8 cellular contexts compared by ENCODE assay signal in the genomic region with DNA sequence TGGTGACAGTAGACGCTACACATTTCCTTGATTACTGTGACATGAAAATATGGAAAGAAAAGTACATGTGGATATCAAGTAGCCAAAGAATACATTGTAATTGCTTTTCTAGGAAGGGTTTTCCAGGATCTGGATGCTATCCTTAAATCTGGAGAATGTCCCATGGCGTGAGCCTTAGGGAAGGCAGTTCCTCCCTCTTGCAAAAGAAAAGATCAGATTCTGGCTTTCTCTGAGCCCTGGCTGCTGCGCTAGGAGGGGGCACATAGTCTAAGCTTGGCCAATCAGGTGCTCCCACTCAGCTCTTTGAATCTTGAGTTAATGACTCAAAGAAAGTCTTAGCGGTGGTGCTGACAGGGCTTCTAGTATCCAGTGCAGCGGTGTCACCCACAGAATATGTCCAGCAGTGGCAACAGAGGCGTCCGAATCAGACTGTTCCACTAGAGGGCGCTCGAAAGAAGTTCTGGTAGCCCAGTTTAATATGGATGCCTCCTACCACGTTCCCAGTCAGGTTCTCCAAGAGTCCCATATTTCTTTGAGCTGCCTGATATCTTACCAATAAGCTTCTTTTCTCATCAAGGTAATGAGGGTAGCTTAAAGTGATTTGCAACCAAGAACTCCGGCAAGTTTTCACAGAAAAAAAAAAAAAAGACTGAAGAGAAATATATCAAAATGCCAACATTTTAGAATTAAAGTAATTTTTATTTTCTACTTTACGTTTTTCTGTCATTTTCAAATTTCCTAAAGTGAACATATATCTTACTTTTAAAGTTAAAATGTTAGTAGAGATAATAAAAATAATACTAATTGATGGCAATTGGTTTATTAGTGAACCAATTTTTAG.
DNase-seq lines count a peak whose midpoint lies in the region; TF ChIP-seq lines count a peak whose summit lies in the region.

No MANE protein-coding gene starts in this region.

- 27% methylated on average over 12 of the region's 12 CpGs for WGBS in prostate gland

- H3K9me3 Mint-ChIP-seq in glutamatergic neuron (ENCODE audit: unreplicated experiment): no peaks in the 10 kb centered on the region

- H3K9me3 ChIP-seq in Karpas-422 (ENCODE audit: low read length) (no peaks in the 10 kb centered on the region), SK-N-MC (ENCODE audit: low read depth, low read length) (no peaks in the 10 kb centered on the region), prostate gland (no peaks in the 10 kb centered on the region), vagina (no peaks in the 10 kb centered on the region)

- H3K27me3 ChIP-seq in Karpas-422 (ENCODE audit: low read length) (no peaks in the 10 kb centered on the region), prostate gland (replicated peaks; ENCODE audit: insufficient read depth) (no peaks in the 10 kb centered on the region), vagina (no peaks in the 10 kb centered on the region)

- no peak overlapping the region for H3K4me3 Mint-ChIP-seq in glutamatergic neuron (ENCODE audit: unreplicated experiment)

- H3K4me3 ChIP-seq in Karpas-422 (ENCODE audit: low read length) (no peak overlapping the region), SK-N-MC (no peak overlapping the region), prostate gland (no peak overlapping the region), vagina (no peak overlapping the region)

- H4K20me1 ChIP-seq in Karpas-422 (ENCODE audit: insufficient read depth, low read depth, low read length): no peaks in the 10 kb centered on the region

- intact Hi-C loops in prostate gland (cut with DNase I): loop anchor here (10.0 kb wide), 1 partner anchor 238 kb away; no protein-coding TSS in a partner anchor
- intact Hi-C loops in vagina (cut with DNase I): no loop called here

- no peaks in the 10 kb centered on the region for H3K4me1 ChIP-seq in Karpas-422 (ENCODE audit: low read length)
- no peaks in the 10 kb centered on the region for H3K4me1 ChIP-seq in prostate gland (replicated peaks)
- no peaks in the 10 kb centered on the region for H3K4me1 ChIP-seq in vagina

- no peak overlapping the region for H3K27ac Mint-ChIP-seq in glutamatergic neuron (ENCODE audit: unreplicated experiment)

- H3K27me3 Mint-ChIP-seq in glutamatergic neuron (ENCODE audit: unreplicated experiment): no peaks in the 10 kb centered on the region

- no peaks in the 10 kb centered on the region for H3K79me2 ChIP-seq in Karpas-422 (ENCODE audit: low read length)

- peak; percentile 68 for TF ChIP-seq CTCF in glutamatergic neuron (IDR thresholded peaks at IDR 0.05; ENCODE audit: partially characterized antibody, unreplicated experiment)
- peak in 3 of 4 experiments; percentile 22 to 46 (median 43) for TF ChIP-seq CTCF in prostate gland (IDR thresholded peaks at IDR 0.05)
- TF ChIP-seq CTCF in vagina (IDR thresholded peaks at IDR 0.05): peak in 2 of 3 experiments; percentile 40 to 54

- no peak overlapping the region for H3K27ac ChIP-seq in Karpas-422 (ENCODE audit: low read length)
- H3K27ac ChIP-seq in SK-N-MC: no peak overlapping the region
- no peak overlapping the region for H3K27ac ChIP-seq in prostate gland
- no peak overlapping the region for H3K27ac ChIP-seq in vagina

- H3K9ac ChIP-seq in Karpas-422 (ENCODE audit: low read length) (no peak overlapping the region), SK-N-MC (ENCODE audit: insufficient read length) (no peak overlapping the region)

- H3K4me1 Mint-ChIP-seq in glutamatergic neuron (ENCODE audit: low read depth, unreplicated experiment): no peaks in the 10 kb centered on the region

- TF ChIP-seq POLR2A in prostate gland (IDR thresholded peaks at IDR 0.05): no peak
- TF ChIP-seq POLR2A in vagina (IDR thresholded peaks at IDR 0.05): no peak

- DNase-seq in SIG-M5 treated with dmso at 0.1 percent for 504 hours (lab: John Stamatoyannopoulos, UW; ENCODE audit: unreplicated experiment) (peak; percentile 54), SIG-M5 (lab: John Stamatoyannopoulos, UW) (no peak), Karpas-422 (peak; percentile 88), SK-N-MC (ENCODE audit: low read depth, low spot score) (peak; percentile 35), glutamatergic neuron (peak; percentile 75), prostate gland (ENCODE audit: low spot score) (peak; percentile 40), vagina (ENCODE audit: extremely low spot score in 2 of 2) (no peak)
- peak; percentile 58 for DNase-seq in activated naive CD4-positive, alpha-beta T cell treated with Interleukin-2 at 50 U/mL for 16 hours

- H3K36me3 ChIP-seq in Karpas-422 (ENCODE audit: insufficient read depth, low read length) (no peaks in the 10 kb centered on the region), SK-N-MC (ENCODE audit: insufficient read depth, low read length) (no peaks in the 10 kb centered on the region), prostate gland (no peaks in the 10 kb centered on the region), vagina (no peaks in the 10 kb centered on the region)

- H3K9me2 ChIP-seq in Karpas-422 (replicated peaks; ENCODE audit: insufficient read depth, low read length): no peaks in the 10 kb centered on the region

- no peak overlapping the region for H3K4me2 ChIP-seq in Karpas-422 (ENCODE audit: low read depth, low read length, poor library complexity, severe bottlenecking)

- no peak overlapping the region for H2AFZ ChIP-seq in Karpas-422 (ENCODE audit: low read length)

- H3K36me3 Mint-ChIP-seq in glutamatergic neuron (ENCODE audit: unreplicated experiment): no peaks in the 10 kb centered on the region

Comparison
In these comparisons a context has a peak if more than half of its experiments do, and no peak if none do; other contexts are left out.
1. DNase-seq: peak in SIG-M5 treated with dmso at 0.1 percent for 504 hours (single experiment), Karpas-422 (single experiment), SK-N-MC (single experiment), activated naive CD4-positive, alpha-beta T cell treated with Interleukin-2 at 50 U/mL for 16 hours (single experiment), glutamatergic neuron (single experiment) and prostate gland (single experiment); none in SIG-M5 (single experiment) and vagina (0 of 2).
2. Peak in every context shown above with its lines, with median percentiles within 50 percentile points of each other: CTCF ChIP-seq.